In the genomic region with DNA sequence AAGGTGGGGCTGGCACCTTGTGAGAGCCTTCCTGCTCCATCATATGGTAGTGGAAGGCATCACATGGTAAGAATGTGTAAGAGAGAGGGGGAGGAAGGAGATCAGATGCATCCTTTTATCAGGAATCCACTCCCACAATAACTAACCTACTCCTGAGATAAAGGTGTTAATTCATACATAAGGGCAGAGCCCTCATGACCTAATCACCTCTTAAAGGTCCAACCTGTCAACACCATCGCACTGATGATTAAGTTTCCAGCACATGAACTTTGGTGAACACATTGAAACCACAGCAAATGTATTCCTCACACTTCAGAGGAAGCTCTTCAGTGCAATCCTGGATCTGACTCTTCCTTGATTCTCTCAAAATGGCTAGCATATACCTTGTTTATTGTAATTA, we compare ENCODE assay signal across 25 cellular contexts. TPM values are rescaled to one million over a fixed set of nuclear protein-coding genes. Genes with fewer than 3 reads are reported as not detected.
DNase-seq lines count a peak whose midpoint lies in the region; ATAC-seq, FAIRE-seq and TF ChIP-seq lines count a peak whose summit lies in the region.
"Had no signal": no experiment of that assay in that cellular context is flagged by ENCODE, and none has a peak within 500 bp of the region (broad histone marks: within the 10 kb centered on the region; RNA-seq: fewer than 3 reads in every experiment).

No MANE protein-coding gene starts in this region.

- TF ChIP-seq EP300 in A549 (IDR thresholded peaks at IDR 0.05), result no peak

- H3K4me2 ChIP-seq in A549, result no peak overlapping the region
- no peak overlapping the region for H3K4me2 ChIP-seq in astrocyte (ENCODE audit: low read length)
- H3K4me2 ChIP-seq: BLaER1 treated with 17β-estradiol and CSF1 and Interleukin-3, amounts not matched to agents 10 nM and 100 nM had no signal

- CTCF ChIA-PET in A549 (lab: Yijun Ruan, JAX), result no interaction called here

- H3K9ac ChIP-seq in astrocyte (ENCODE audit: low read length), result no peak overlapping the region
- no peak overlapping the region for H3K9ac ChIP-seq in endodermal cell (ENCODE audit: extremely low read depth, low read length, poor library complexity, severe bottlenecking)
- H3K9ac ChIP-seq: BLaER1 treated with 17β-estradiol and CSF1 and Interleukin-3, amounts not matched to agents 10 nM and 100 nM had no signal

- no peak for TF ChIP-seq RAD21 in A549 (conservative IDR thresholded peaks at IDR 0.05 in 1 of 2, IDR thresholded peaks at IDR 0.05 in 1 of 2)

- H3K36me3 ChIP-seq in astrocyte (ENCODE audit: insufficient read depth, low read length) (no peaks in the 10 kb centered on the region), endodermal cell (ENCODE audit: control insufficient read depth, insufficient read depth, low read length) (peaks cover 15% of the 10 kb centered on the region), adrenal gland (replicated peaks in 1 of 2) (no peaks in the 10 kb centered on the region)
- H3K36me3 ChIP-seq: BLaER1 treated with 17β-estradiol and CSF1 and Interleukin-3, amounts not matched to agents 10 nM and 100 nM had no signal

- H3K9me3 Mint-ChIP-seq in astrocyte (ENCODE audit: unreplicated experiment), result peaks cover 15% of the 10 kb centered on the region
- peaks cover 44% of the 10 kb centered on the region for H3K9me3 Mint-ChIP-seq in endodermal cell

- H3K27me3 ChIP-seq in astrocyte (ENCODE audit: insufficient read depth, low read length) (no peaks in the 10 kb centered on the region), endodermal cell (ENCODE audit: control insufficient read depth, insufficient read depth, low read length, poor library complexity, severe bottlenecking) (no peaks in the 10 kb centered on the region), adrenal gland (no peaks in the 10 kb centered on the region)
- H3K27me3 ChIP-seq: BLaER1 treated with 17β-estradiol and CSF1 and Interleukin-3, amounts not matched to agents 10 nM and 100 nM had no signal

- 23% methylated on average over 1 of the region's 1 CpG for WGBS in A549 (ENCODE audit: missing lambda C conversion rate)
- 95 to 100% methylated on average over 1 of the region's 1 CpG for WGBS in endodermal cell (ENCODE audit: insufficient coverage in 1 of 2, insufficient read length in 1 of 2), 2 experiments
- 67 to 83% (median 69%) methylated on average over 1 of the region's 1 CpG for WGBS in adrenal gland, 4 donors

- no peak for TF ChIP-seq CTCF in A549 (IDR thresholded peaks at IDR 0.05)
- TF ChIP-seq CTCF in astrocyte (IDR thresholded peaks at IDR 0.05; ENCODE audit: insufficient read depth, low read depth, low read length), result no peak
- no peak for TF ChIP-seq CTCF in endodermal cell (conservative IDR thresholded peaks at IDR 0.05)
- TF ChIP-seq CTCF in adrenal gland (IDR thresholded peaks at IDR 0.05), result no peak

- no peak for DNase-seq in A549 (ENCODE audit: low read depth in 1 of 2, low spot score in 1 of 2)
- DNase-seq in NCI-H226, result peak; percentile 77
- DNase-seq in astrocyte (ENCODE audit: low read depth), result no peak
- no peak for DNase-seq in endodermal cell
- no peak for DNase-seq in ACHN
- no peak for DNase-seq in adrenal gland
- DNase-seq: AML-193; Caco-2; Calu3; CD4-positive, alpha-beta T cell; CD8-positive, alpha-beta T cell; DMS79 treated with DMSO at 0.1 percent for 48 hours; GF-D8 had no signal

- H3K36me3 Mint-ChIP-seq in astrocyte (ENCODE audit: low read depth, unreplicated experiment) (peaks cover 3% of the 10 kb centered on the region), endodermal cell (ENCODE audit: low read depth) (peaks cover 31% of the 10 kb centered on the region)
- H3K36me3 Mint-ChIP-seq: CD8-positive, alpha-beta T cell had no signal

- no peaks in the 10 kb centered on the region for H3K79me2 ChIP-seq in astrocyte (ENCODE audit: insufficient read depth, low read length)

- no peak for ATAC-seq in A549
- ATAC-seq in GM18868 (IDR thresholded peaks at IDR 0.05; ENCODE audit: unreplicated experiment), result no peak
- ATAC-seq in GM21528 (IDR thresholded peaks at IDR 0.05; ENCODE audit: low FRiP score, unreplicated experiment), result no peak
- ATAC-seq: CD8-positive, alpha-beta T cell had no signal

- POLR2A ChIA-PET in A549 (lab: Yijun Ruan, JAX), result no interaction called here

- TF ChIP-seq POLR2A in A549 (IDR thresholded peaks at IDR 0.05; ENCODE audit: low read length), result no peak
- no peak for TF ChIP-seq POLR2A in adrenal gland (IDR thresholded peaks at IDR 0.05)

- H3K27me3 Mint-ChIP-seq in astrocyte (ENCODE audit: low read depth, unreplicated experiment) (no peaks in the 10 kb centered on the region), endodermal cell (ENCODE audit: insufficient read depth) (no peaks in the 10 kb centered on the region)
- H3K27me3 Mint-ChIP-seq: B cell; CD4-positive, alpha-beta T cell had no signal

- in situ Hi-C loops in ACHN (cut with HindIII; ENCODE audit: low pct_ligation_motif_present, low pct_unique_long_range_greater_than_20kb, low sequenced_read_pairs), result no loop called here

- peaks cover 13% of the 10 kb centered on the region for H3K9me3 ChIP-seq in A549
- H3K9me3 ChIP-seq in astrocyte (ENCODE audit: insufficient read depth, low read depth, low read length), result peaks cover 3% of the 10 kb centered on the region
- H3K9me3 ChIP-seq in endodermal cell (ENCODE audit: control insufficient read depth, low read length), result peaks cover 47% of the 10 kb centered on the region
- H3K9me3 ChIP-seq in adrenal gland (replicated peaks in 1 of 3), result no peaks in the 10 kb centered on the region
- H3K9me3 ChIP-seq: Caco-2 had no signal

- no peaks in the 10 kb centered on the region for H4K20me1 ChIP-seq in astrocyte (ENCODE audit: insufficient read depth, low read length)
- H4K20me1 ChIP-seq: BLaER1 treated with 17β-estradiol and CSF1 and Interleukin-3, amounts not matched to agents 10 nM and 100 nM had no signal

- H3K4me3 Mint-ChIP-seq in astrocyte (ENCODE audit: unreplicated experiment) (no peak overlapping the region), endodermal cell (no peak overlapping the region)
- H3K4me3 Mint-ChIP-seq: B cell; CD4-positive, alpha-beta T cell; CD8-positive, alpha-beta T cell had no signal

- intact Hi-C loops in adrenal gland (cut with DNase I), result no loop called here

- no peak overlapping the region for H3K27ac ChIP-seq in A549
- H3K27ac ChIP-seq in astrocyte (ENCODE audit: low read depth, low read length), result no peak overlapping the region
- H3K27ac ChIP-seq in endodermal cell (ENCODE audit: low read depth, low read length), result no peak overlapping the region
- H3K27ac ChIP-seq in adrenal gland, result no peak overlapping the region
- H3K27ac ChIP-seq: 22Rv1; BLaER1 treated with 17β-estradiol and CSF1 and Interleukin-3, amounts not matched to agents 10 nM and 100 nM; C4-2B had no signal

- H3K27ac Mint-ChIP-seq in astrocyte (ENCODE audit: unreplicated experiment) (peak overlapping the region; percentile 44), endodermal cell (no peak overlapping the region)
- H3K27ac Mint-ChIP-seq: B cell; CD4-positive, alpha-beta T cell; CD8-positive, alpha-beta T cell had no signal

- FAIRE-seq in A549 (lab: Jason Lieb, UNC), result peak; percentile 7
- FAIRE-seq in astrocyte (lab: Jason Lieb, UNC), result no peak
- FAIRE-seq: D721Med, G401.6, GM12891 had no signal

- H3K4me1 Mint-ChIP-seq in astrocyte (ENCODE audit: low read depth, unreplicated experiment) (peaks cover 1% of the 10 kb centered on the region), endodermal cell (peaks cover 20% of the 10 kb centered on the region)
- H3K4me1 Mint-ChIP-seq: B cell had no signal

- no peaks in the 10 kb centered on the region for H3K4me1 ChIP-seq in A549
- no peaks in the 10 kb centered on the region for H3K4me1 ChIP-seq in astrocyte (ENCODE audit: insufficient read depth, low read length)
- H3K4me1 ChIP-seq in endodermal cell (ENCODE audit: control insufficient read depth, insufficient read depth, low read length), result no peaks in the 10 kb centered on the region
- no peaks in the 10 kb centered on the region for H3K4me1 ChIP-seq in adrenal gland (replicated peaks in 1 of 2)
- H3K4me1 ChIP-seq: Caco-2 had no signal

- H3K4me3 ChIP-seq in A549 (no peak overlapping the region), astrocyte (ENCODE audit: insufficient read depth, low read depth, low read length) (no peak overlapping the region), endodermal cell (ENCODE audit: low read length) (peak overlapping the region; percentile 74), adrenal gland (no peak overlapping the region)
- H3K4me3 ChIP-seq: BLaER1 treated with 17β-estradiol and CSF1 and Interleukin-3, amounts not matched to agents 10 nM and 100 nM had no signal

- H2AFZ ChIP-seq in astrocyte (ENCODE audit: low read depth, low read length), result no peak overlapping the region

TF ChIP-seq in A549, 52 proteins besides CTCF, POLR2A, EP300 and RAD21:
- no peak for TF ChIP-seq HEYL (CRISPR knock-in tag; IDR thresholded peaks at IDR 0.05)
- TF ChIP-seq TFCP2L1 (CRISPR knock-in tag; IDR thresholded peaks at IDR 0.05), result no peak

RNA-seq across cellular contexts. Expression of gene PLSCR2, which starts 55.4 kb away (rescaled TPM):
- polyA plus RNA-seq in A549 (2011; rRNA removed), result 0.10 TPM in 1 of 2 replicates, not detected in the other
- polyA plus RNA-seq in A549 (2012; cell fraction: cytosol; rRNA removed), result 0.03 TPM in 1 of 2 replicates, not detected in the other
- polyA plus RNA-seq in A549 (2012; cell fraction: nucleus; rRNA removed), result not detected in 2 replicates
- not detected in 3 replicates for polyA plus RNA-seq in A549 (2017; fragmentation: RNase III; extraction: RNeasy Plus Mini Kit Qiagen cat#74134 plus additional on column Dnase treatment)
- 0.73 TPM in 1 of 2 replicates, not detected in the other for polyA minus RNA-seq in A549 (2011; rRNA and poly(A)+ RNA removed)
- not detected in 2 replicates for total RNA-seq in astrocyte
- total RNA-seq in endodermal cell, result 10 to 100 TPM in 1 of 2 donors, 1 to 10 TPM in 1; 3.0 to 17.7 TPM
- polyA plus RNA-seq in endodermal cell (2013, experiment 1 of 2), result 2.3 TPM
- polyA plus RNA-seq in endodermal cell (2013, experiment 2 of 2), result 10.4 TPM
- under 1 TPM in 1 of 8 donors, not detected in 7; 0.41 TPM for total RNA-seq in adrenal gland
- not detected for polyA plus RNA-seq in adrenal gland
- total RNA-seq: A172; A673; Caco-2; CD4-positive, alpha-beta T cell; CD8-positive, alpha-beta T cell had no signal
- polyA plus RNA-seq: BJ had no signal
